In the genomic region with DNA sequence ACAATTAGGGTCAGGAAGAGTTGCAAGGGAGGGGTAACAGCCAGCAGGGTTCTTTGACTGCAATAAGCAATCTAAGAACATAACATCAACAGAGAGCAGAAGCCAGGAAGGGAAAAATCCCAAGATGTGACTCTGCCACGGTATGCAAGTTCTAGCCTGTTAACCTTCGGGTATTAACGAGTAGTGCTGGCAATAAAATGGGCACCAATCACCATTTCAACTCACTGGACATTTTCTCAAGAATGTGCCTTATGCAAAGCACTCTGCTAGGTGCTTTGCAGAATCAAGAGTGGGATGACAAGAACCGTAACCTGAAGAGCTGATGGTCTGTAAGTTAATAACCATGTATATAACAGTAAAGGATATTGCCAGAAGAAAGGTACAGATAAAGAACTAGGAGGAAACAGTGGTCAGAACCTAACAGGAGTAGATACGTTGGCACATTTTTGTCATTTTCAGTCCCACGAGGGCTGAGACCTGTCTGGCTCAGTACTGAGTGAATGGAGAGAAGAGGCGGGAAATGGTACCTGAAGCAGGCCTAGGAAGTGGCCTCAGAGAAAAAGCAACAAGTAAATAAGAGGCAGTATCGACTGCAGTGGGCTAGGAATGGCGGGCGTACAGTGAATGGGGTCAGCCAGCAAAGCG, we compare ENCODE assay signal across 1 cellular context.
TF ChIP-seq lines count a peak whose summit lies in the region.

No MANE protein-coding gene starts in this region.

TF ChIP-seq in GM12878, 131 proteins besides CTCF, POLR2A, EP300 and RAD21 (continued from another document):
- TF ChIP-seq, protein P1, sequence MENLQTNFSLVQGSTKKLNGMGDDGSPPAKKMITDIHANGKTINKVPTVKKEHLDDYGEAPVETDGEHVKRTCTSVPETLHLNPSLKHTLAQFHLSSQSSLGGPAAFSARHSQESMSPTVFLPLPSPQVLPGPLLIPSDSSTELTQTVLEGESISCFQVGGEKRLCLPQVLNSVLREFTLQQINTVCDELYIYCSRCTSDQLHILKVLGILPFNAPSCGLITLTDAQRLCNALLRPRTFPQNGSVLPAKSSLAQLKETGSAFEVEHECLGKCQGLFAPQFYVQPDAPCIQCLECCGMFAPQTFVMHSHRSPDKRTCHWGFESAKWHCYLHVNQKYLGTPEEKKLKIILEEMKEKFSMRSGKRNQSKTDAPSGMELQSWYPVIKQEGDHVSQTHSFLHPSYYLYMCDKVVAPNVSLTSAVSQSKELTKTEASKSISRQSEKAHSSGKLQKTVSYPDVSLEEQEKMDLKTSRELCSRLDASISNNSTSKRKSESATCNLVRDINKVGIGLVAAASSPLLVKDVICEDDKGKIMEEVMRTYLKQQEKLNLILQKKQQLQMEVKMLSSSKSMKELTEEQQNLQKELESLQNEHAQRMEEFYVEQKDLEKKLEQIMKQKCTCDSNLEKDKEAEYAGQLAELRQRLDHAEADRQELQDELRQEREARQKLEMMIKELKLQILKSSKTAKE (IDR thresholded peaks at IDR 0.05; ENCODE audit: low read depth, poor library complexity, severe bottlenecking) = peak; percentile 27
- TF ChIP-seq, protein P2, sequence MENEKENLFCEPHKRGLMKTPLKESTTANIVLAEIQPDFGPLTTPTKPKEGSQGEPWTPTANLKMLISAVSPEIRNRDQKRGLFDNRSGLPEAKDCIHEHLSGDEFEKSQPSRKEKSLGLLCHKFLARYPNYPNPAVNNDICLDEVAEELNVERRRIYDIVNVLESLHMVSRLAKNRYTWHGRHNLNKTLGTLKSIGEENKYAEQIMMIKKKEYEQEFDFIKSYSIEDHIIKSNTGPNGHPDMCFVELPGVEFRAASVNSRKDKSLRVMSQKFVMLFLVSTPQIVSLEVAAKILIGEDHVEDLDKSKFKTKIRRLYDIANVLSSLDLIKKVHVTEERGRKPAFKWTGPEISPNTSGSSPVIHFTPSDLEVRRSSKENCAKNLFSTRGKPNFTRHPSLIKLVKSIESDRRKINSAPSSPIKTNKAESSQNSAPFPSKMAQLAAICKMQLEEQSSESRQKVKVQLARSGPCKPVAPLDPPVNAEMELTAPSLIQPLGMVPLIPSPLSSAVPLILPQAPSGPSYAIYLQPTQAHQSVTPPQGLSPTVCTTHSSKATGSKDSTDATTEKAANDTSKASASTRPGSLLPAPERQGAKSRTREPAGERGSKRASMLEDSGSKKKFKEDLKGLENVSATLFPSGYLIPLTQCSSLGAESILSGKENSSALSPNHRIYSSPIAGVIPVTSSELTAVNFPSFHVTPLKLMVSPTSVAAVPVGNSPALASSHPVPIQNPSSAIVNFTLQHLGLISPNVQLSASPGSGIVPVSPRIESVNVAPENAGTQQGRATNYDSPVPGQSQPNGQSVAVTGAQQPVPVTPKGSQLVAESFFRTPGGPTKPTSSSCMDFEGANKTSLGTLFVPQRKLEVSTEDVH (IDR thresholded peaks at IDR 0.05; ENCODE audit: low read depth, partially characterized antibody) = no peak
- TF ChIP-seq SIN3A (IDR thresholded peaks at IDR 0.05; ENCODE audit: low read depth, low read length) (no peak; the same call in 1 of the 2 replicates), ATF3 (IDR thresholded peaks at IDR 0.05; ENCODE audit: borderline replicate concordance, extremely low read depth, low read depth, low read length) (no peak), FOXM1 (IDR thresholded peaks at IDR 0.05; ENCODE audit: low read depth, low read length) (no peak), PAX5 (IDR thresholded peaks at IDR 0.05; ENCODE audit: borderline replicate concordance, low read depth, low read length) (no peak), TCF12 (IDR thresholded peaks at IDR 0.05; ENCODE audit: low read depth, low read length) (no peak), CBFB (IDR thresholded peaks at IDR 0.05; ENCODE audit: low read depth) (no peak; the same call in 1 of the 2 replicates), NBN (IDR thresholded peaks at IDR 0.05) (no peak), ZZZ3 (IDR thresholded peaks at IDR 0.05; ENCODE audit: control insufficient read depth, insufficient read length, low read depth) (no peak), HDGF (IDR thresholded peaks at IDR 0.05) (peak; percentile 79), CREB1 (IDR thresholded peaks at IDR 0.05; ENCODE audit: low read depth) (no peak), CHD4 (IDR thresholded peaks at IDR 0.05) (no peak), PAX8 (IDR thresholded peaks at IDR 0.05) (no peak), GATAD2B (conservative IDR thresholded peaks at IDR 0.05; ENCODE audit: low read depth) (no peak), CHD2 (IDR thresholded peaks at IDR 0.05; ENCODE audit: borderline replicate concordance, low read depth, low read length) (no peak), TBL1XR1 (IDR thresholded peaks at IDR 0.05; ENCODE audit: low read depth, low read length) (no peak), ZNF622 (IDR thresholded peaks at IDR 0.05) (no peak), STAT1 (conservative IDR thresholded peaks at IDR 0.05) (no peak), RFX5 (IDR thresholded peaks at IDR 0.05; ENCODE audit: low read depth, low read length) (no peak), POU2F2 (IDR thresholded peaks at IDR 0.05; ENCODE audit: borderline replicate concordance, low read depth, low read length) (0 out of 3 replicates have a peak, but pooled peaks have one; percentile 32), RAD51 (IDR thresholded peaks at IDR 0.05) (no peak), TCF7 (IDR thresholded peaks at IDR 0.05; ENCODE audit: borderline replicate concordance) (no peak), PML (IDR thresholded peaks at IDR 0.05; ENCODE audit: low read length) (0 out of 2 replicates have a peak, but pooled peaks have one; percentile 28), SMARCA5 (IDR thresholded peaks at IDR 0.05) (0 out of 2 replicates have a peak, but pooled peaks have one; percentile 29), WRNIP1 (IDR thresholded peaks at IDR 0.05; ENCODE audit: borderline replicate concordance, low read depth, low read length) (no peak), KLF5 (IDR thresholded peaks at IDR 0.05; ENCODE audit: partially characterized antibody) (no peak), SUPT20H (IDR thresholded peaks at IDR 0.05; ENCODE audit: borderline replicate concordance, control insufficient read depth, low read depth, low read length) (no peak), IRF3 (IDR thresholded peaks at IDR 0.05) (no peak), RB1 (IDR thresholded peaks at IDR 0.05; ENCODE audit: borderline replicate concordance) (peak; percentile 37; the same call in 1 of the 2 replicates)
- TF ChIP-seq, protein P3, sequence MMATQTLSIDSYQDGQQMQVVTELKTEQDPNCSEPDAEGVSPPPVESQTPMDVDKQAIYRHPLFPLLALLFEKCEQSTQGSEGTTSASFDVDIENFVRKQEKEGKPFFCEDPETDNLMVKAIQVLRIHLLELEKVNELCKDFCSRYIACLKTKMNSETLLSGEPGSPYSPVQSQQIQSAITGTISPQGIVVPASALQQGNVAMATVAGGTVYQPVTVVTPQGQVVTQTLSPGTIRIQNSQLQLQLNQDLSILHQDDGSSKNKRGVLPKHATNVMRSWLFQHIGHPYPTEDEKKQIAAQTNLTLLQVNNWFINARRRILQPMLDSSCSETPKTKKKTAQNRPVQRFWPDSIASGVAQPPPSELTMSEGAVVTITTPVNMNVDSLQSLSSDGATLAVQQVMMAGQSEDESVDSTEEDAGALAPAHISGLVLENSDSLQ (IDR thresholded peaks at IDR 0.05) = no peak
- TF ChIP-seq, protein P4, sequence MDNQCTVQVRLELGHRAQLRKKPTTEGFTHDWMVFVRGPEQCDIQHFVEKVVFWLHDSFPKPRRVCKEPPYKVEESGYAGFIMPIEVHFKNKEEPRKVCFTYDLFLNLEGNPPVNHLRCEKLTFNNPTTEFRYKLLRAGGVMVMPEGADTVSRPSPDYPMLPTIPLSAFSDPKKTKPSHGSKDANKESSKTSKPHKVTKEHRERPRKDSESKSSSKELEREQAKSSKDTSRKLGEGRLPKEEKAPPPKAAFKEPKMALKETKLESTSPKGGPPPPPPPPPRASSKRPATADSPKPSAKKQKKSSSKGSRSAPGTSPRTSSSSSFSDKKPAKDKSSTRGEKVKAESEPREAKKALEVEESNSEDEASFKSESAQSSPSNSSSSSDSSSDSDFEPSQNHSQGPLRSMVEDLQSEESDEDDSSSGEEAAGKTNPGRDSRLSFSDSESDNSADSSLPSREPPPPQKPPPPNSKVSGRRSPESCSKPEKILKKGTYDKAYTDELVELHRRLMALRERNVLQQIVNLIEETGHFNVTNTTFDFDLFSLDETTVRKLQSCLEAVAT (IDR thresholded peaks at IDR 0.05) = 0 out of 2 replicates have a peak, but pooled peaks have one; percentile 63
- TF ChIP-seq, protein P5, sequence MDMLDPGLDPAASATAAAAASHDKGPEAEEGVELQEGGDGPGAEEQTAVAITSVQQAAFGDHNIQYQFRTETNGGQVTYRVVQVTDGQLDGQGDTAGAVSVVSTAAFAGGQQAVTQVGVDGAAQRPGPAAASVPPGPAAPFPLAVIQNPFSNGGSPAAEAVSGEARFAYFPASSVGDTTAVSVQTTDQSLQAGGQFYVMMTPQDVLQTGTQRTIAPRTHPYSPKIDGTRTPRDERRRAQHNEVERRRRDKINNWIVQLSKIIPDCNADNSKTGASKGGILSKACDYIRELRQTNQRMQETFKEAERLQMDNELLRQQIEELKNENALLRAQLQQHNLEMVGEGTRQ (IDR thresholded peaks at IDR 0.05; ENCODE audit: borderline replicate concordance, low read depth, low read length) = no peak
- TF ChIP-seq, protein P6, sequence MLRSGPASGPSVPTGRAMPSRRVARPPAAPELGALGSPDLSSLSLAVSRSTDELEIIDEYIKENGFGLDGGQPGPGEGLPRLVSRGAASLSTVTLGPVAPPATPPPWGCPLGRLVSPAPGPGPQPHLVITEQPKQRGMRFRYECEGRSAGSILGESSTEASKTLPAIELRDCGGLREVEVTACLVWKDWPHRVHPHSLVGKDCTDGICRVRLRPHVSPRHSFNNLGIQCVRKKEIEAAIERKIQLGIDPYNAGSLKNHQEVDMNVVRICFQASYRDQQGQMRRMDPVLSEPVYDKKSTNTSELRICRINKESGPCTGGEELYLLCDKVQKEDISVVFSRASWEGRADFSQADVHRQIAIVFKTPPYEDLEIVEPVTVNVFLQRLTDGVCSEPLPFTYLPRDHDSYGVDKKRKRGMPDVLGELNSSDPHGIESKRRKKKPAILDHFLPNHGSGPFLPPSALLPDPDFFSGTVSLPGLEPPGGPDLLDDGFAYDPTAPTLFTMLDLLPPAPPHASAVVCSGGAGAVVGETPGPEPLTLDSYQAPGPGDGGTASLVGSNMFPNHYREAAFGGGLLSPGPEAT (IDR thresholded peaks at IDR 0.05; ENCODE audit: low read depth) = no peak
